Comparison of ENCODE assay signal across 8 cellular contexts in the genomic region with DNA sequence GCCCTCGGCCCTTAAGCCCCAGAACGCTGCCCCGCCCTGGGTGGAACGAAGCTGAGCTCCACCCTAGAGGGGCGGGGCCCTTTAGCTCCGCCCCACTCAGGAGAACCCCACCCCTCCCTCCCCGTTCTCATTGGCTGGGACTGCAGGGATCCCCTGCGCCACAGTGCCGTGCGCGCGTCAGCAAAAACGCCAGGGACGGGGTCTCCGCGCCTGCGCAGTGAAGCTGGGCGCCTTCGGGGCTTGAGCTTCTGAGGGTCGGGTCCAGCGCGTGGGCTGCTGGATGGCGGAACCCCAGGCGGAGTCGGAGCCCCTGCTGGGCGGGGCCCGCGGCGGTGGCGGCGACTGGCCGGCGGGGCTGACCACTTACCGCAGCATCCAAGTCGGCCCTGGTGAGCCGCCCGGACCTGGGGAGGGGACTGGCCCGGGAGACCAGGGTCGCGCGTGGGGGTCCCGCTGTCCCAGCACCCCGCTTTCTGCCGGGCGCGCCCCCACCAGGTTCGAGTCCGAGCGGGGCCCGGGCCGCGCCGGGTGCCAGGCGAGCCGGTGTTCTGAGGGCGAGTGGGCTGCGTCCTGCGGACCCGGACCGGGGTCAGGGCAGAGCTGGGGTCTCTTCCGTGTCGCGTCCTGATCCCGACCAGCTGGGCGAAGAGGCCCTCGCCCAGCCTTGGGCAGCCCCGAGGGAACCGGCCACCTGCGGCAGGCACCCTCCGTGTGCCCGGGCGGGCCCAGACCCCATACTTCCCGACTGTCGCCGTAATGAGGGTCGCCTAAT. TPM values are rescaled to one million over a fixed set of nuclear protein-coding genes. Genes with fewer than 3 reads are reported as not detected.
A peak's percentile ranks its signal among the peaks of the same experiment; 100 is the strongest.
DNase-seq lines count a peak whose midpoint lies in the region; ATAC-seq, FAIRE-seq and TF ChIP-seq lines count a peak whose summit lies in the region.

Gene TPCN2 (plus strand): TSS at position 215 of the 772 bp plus-strand sequence. CDS start 66 bp downstream, at position 281.

- WGBS in heart left ventricle, 4 donors, result 0 to 1% (median 1%) methylated on average over 26 to 76 of the region's 76 CpGs
- WGBS in transverse colon (ENCODE audit: low coverage in 1 of 2), 2 donors, result 1% methylated on average over 57 of the region's 76 CpGs; no CpG with 5 or more reads in 1 of the 2 donors

- H3K9me3 ChIP-seq in adipocyte (ENCODE audit: control insufficient read depth, low read length), result no peaks in the 10 kb centered on the region
- H3K9me3 ChIP-seq in heart left ventricle, result no peaks in the 10 kb centered on the region
- no peaks in the 10 kb centered on the region for H3K9me3 ChIP-seq in transverse colon

- in situ Hi-C loops in transverse colon (cut with MboI; ENCODE audit: low pct_ligation_motif_present in 1 of 4, low pct_unique_long_range_greater_than_20kb in 1 of 4, low sequenced_read_pairs in 3 of 4), result no loop called here

- peak; percentile 98 for DNase-seq in GM12891 (ENCODE audit: insufficient read length, low spot score)
- DNase-seq in NCI-H1436 treated with DMSO at 0.1 percent for 48 hours (lab: John Stamatoyannopoulos, UW), result peak; percentile 69
- peak; percentile 87 for DNase-seq in T follicular helper cell (ENCODE audit: low read depth)
- peak; percentile 99 for DNase-seq in adipocyte (ENCODE audit: low read depth)
- DNase-seq in heart left ventricle, result peak; percentile 93 to 97 (median 96)
- DNase-seq in pons (ENCODE audit: low spot score), result peak; percentile 96
- peak; percentile 93 for DNase-seq in transverse colon

- H3K36me3 ChIP-seq in adipocyte (ENCODE audit: control insufficient read depth, insufficient read depth, low read length, severe bottlenecking) (peaks cover under 1% of the 10 kb centered on the region), heart left ventricle (peaks cover 0 to 3% (median 0%) of the 10 kb centered on the region in 9 donors), transverse colon (no peaks in the 10 kb centered on the region)

- ATAC-seq in HG02798 (IDR thresholded peaks at IDR 0.05; ENCODE audit: poor library complexity, unreplicated experiment) (peak; percentile 90), heart left ventricle (peak; percentile 90 to 94 (median 92))

- H3K4me3 ChIP-seq in adipocyte (ENCODE audit: low read length), result peak within 1 kb of the TSS; percentile 94
- peak within 1 kb of the TSS; percentile 67 to 100 (median 87) for H3K4me3 ChIP-seq in heart left ventricle
- peak within 1 kb of the TSS; percentile 71 to 94 (median 80) for H3K4me3 ChIP-seq in transverse colon

- H3K27me3 ChIP-seq in adipocyte (replicated peaks; ENCODE audit: control insufficient read depth, insufficient read depth, low read length) (no peaks in the 10 kb centered on the region), heart left ventricle (no peaks in the 10 kb centered on the region), transverse colon (no peaks in the 10 kb centered on the region)

- peak; percentile 87 for FAIRE-seq in GM12891 (lab: Jason Lieb, UNC)

- H3K9ac ChIP-seq in adipocyte (ENCODE audit: low read length), result peak within 1 kb of the TSS; percentile 95

- TF ChIP-seq CTCF in heart left ventricle (IDR thresholded peaks at IDR 0.05), result no peak
- no peak for TF ChIP-seq CTCF in transverse colon (IDR thresholded peaks at IDR 0.05)

- H3K27ac ChIP-seq in heart left ventricle (peak within 1 kb of the TSS; percentile 39 to 98 (median 92)), transverse colon (peak within 1 kb of the TSS; percentile 89 to 94 (median 93))

- intact Hi-C loops in heart left ventricle (cut with DNase I) (loop anchor here in 8 of 10 donors (2.0 to 10.0 kb wide), 4 partner anchors 38 to 144 kb away; partner anchors contain the start of genes IGHMBP2 (in 1 of the 8) and MRPL21 (in 1 of the 8)), transverse colon (cut with DNase I; ENCODE audit: low total_unique reads) (loop anchor here (2.0 kb wide), 1 partner anchor 36 kb away; the partner anchor contains the start of gene MRGPRF)

- no peak for TF ChIP-seq EP300 in transverse colon (IDR thresholded peaks at IDR 0.05; ENCODE audit: low read depth)

- peaks cover 43% of the 10 kb centered on the region for H3K4me1 ChIP-seq in adipocyte (ENCODE audit: control insufficient read depth, insufficient read depth, low read length)
- H3K4me1 ChIP-seq in heart left ventricle, result peaks cover 0 to 64% (median 49%) of the 10 kb centered on the region in 12 donors
- H3K4me1 ChIP-seq in transverse colon, result peaks cover 9 to 49% (median 26%) of the 10 kb centered on the region in 4 donors

- TF ChIP-seq POLR2A in GM12891 (IDR thresholded peaks at IDR 0.05; ENCODE audit: low read depth, low read length) (peak; percentile 55; the same call in 1 of the 2 replicates), heart left ventricle (IDR thresholded peaks at IDR 0.05) (peak in 1 of 2 donors; percentile 86), transverse colon (IDR thresholded peaks at IDR 0.05) (peak; percentile 72)

TF ChIP-seq in GM12891, 5 proteins besides CTCF, POLR2A, EP300 and RAD21:
- no peak for TF ChIP-seq PAX5 (IDR thresholded peaks at IDR 0.05; ENCODE audit: insufficient read depth, low read length, severe bottlenecking)
- TF ChIP-seq SPI1 (IDR thresholded peaks at IDR 0.05; ENCODE audit: low read depth, low read length), result no peak
- TF ChIP-seq POU2F2 (IDR thresholded peaks at IDR 0.05; ENCODE audit: low read depth, low read length), result 0 out of 2 replicates have a peak, but pooled peaks have one; percentile 5
- TF ChIP-seq TAF1 (IDR thresholded peaks at IDR 0.05; ENCODE audit: low read depth, low read length), result peak; percentile 25; the same call in 1 of the 2 replicates
- TF ChIP-seq POLR2AphosphoS5 (IDR thresholded peaks at IDR 0.05; ENCODE audit: low read depth, low read length), result no peak; the same call in 1 of the 2 replicates

RNA-seq across cellular contexts. Expression of gene TPCN2, which starts in this region (rescaled TPM):
- polyA plus RNA-seq in GM12891 (2012; ENCODE audit: low read depth, missing spikeins), result 6.4 TPM
- total RNA-seq in heart left ventricle (10 to 100 TPM in 3 of 9 donors, 1 to 10 TPM in 6; 4.1 to 17.6 (median 7.5) TPM), transverse colon (10 to 100 TPM; 16.8 to 25.4 (median 20.7) TPM)
- 10 to 100 TPM in 1 of 2 donors, 1 to 10 TPM in 1; 4.8 to 11.1 TPM for polyA plus RNA-seq in heart left ventricle

Comparison
In these comparisons a context has a peak if more than half of its experiments do, and no peak if none do; other contexts are left out.
1. Peak in every context shown above with its lines: DNase-seq, ATAC-seq, H3K4me3 ChIP-seq and H3K27ac ChIP-seq.